15 cellular contexts compared by ENCODE assay signal in genomic region chr20:37413354-37413753, GRCh38.
DNase-seq lines count a peak whose midpoint lies in the region; ATAC-seq, FAIRE-seq and TF ChIP-seq lines count a peak whose summit lies in the region.
"Had no signal": no experiment of that assay in that cellular context is flagged by ENCODE, and none has a peak within 500 bp of the region (broad histone marks: within the 10 kb centered on the region; RNA-seq: fewer than 3 reads in every experiment).

No MANE protein-coding gene starts in this region.

- H3K9me3 Mint-ChIP-seq in glutamatergic neuron (ENCODE audit: unreplicated experiment), result peaks cover 23% of the 10 kb centered on the region
- no peaks in the 10 kb centered on the region for H3K9me3 Mint-ChIP-seq in activated CD4-positive, alpha-beta T cell treated with anti-CD3 and anti-CD28 coated beads, Interleukin-2, amount 10 ng/mL, durations not matched to agents 24 days and 14 days

- ATAC-seq in HepG2 (no peak), right lobe of liver (no peak), HG03175 (IDR thresholded peaks at IDR 0.05; ENCODE audit: unreplicated experiment) (no peak)
- ATAC-seq: A549 had no signal

- no peak for TF ChIP-seq EP300 in HepG2 (IDR thresholded peaks at IDR 0.05; ENCODE audit: low read depth in 2 of 2, low read length in 2 of 2)
- TF ChIP-seq EP300 in HepG2 (CRISPR knock-in tag; IDR thresholded peaks at IDR 0.05; ENCODE audit: borderline replicate concordance), result no peak

- CTCF ChIA-PET in HepG2 (lab: Yijun Ruan, JAX; ENCODE audit: low intra/inter-chr PET ratio, low total read pairs) (no interaction called here), HEK293 (lab: Yijun Ruan, JAX) (no interaction called here)

- no peak for DNase-seq in HepG2 (ENCODE audit: low spot score)
- no peak for DNase-seq in right lobe of liver
- no peak for DNase-seq in glutamatergic neuron
- DNase-seq in activated CD4-positive, alpha-beta T cell treated with anti-CD3 and anti-CD28 coated beads, Interleukin-2, amount 10 ng/mL, durations not matched to agents 24 days and 14 days, result no peak
- no peak for DNase-seq in H4 (ENCODE audit: low spot score)
- DNase-seq: CD8-positive, alpha-beta memory T cell; KBM-7; NCI-H226; NCI-H82; OCI-M1 had no signal

- POLR2A ChIA-PET in HepG2 (lab: Yijun Ruan, JAX) (no interaction called here), HEK293 (lab: Yijun Ruan, JAX) (no interaction called here)

- 47% methylated on average over 9 of the region's 9 CpGs for WGBS in HepG2 (ENCODE audit: low lambda C conversion rate)
- 44% methylated on average over 9 of the region's 9 CpGs for WGBS in right lobe of liver (ENCODE audit: insufficient coverage, low coverage, low lambda C conversion rate, missing lambda C conversion rate)

- in situ Hi-C loops in HepG2 (cut with HindIII; ENCODE audit: extremely low pct_ligation_motif_present, low pct_unique_long_range_greater_than_20kb), result no loop called here

- H3K36me3 ChIP-seq in HepG2 (replicated peaks in 1 of 2; ENCODE audit: control insufficient read depth in 1 of 2, insufficient read depth in 2 of 2, low read length in 2 of 2) (no peaks in the 10 kb centered on the region), right lobe of liver (no peaks in the 10 kb centered on the region), HEK293 (ENCODE audit: control insufficient read depth in 2 of 2, insufficient read depth in 1 of 2, low read length in 2 of 2) (no peaks in the 10 kb centered on the region)
- H3K36me3 ChIP-seq: HAP-1 had no signal

- no peaks in the 10 kb centered on the region for H3K9me3 ChIP-seq in HepG2 (ENCODE audit: low read length)
- H3K9me3 ChIP-seq in right lobe of liver, result no peaks in the 10 kb centered on the region
- H3K9me3 ChIP-seq in HEK293 (ENCODE audit: control insufficient read depth, insufficient read depth, low read depth, low read length), result no peaks in the 10 kb centered on the region
- H3K9me3 ChIP-seq: A549, HAP-1 had no signal

- H3K36me3 Mint-ChIP-seq in glutamatergic neuron (ENCODE audit: unreplicated experiment), result no peaks in the 10 kb centered on the region
- H3K36me3 Mint-ChIP-seq in activated CD4-positive, alpha-beta T cell treated with anti-CD3 and anti-CD28 coated beads, Interleukin-2, amount 10 ng/mL, durations not matched to agents 24 days and 14 days (ENCODE audit: low read depth), result no peaks in the 10 kb centered on the region
- H3K36me3 Mint-ChIP-seq: CD8-positive, alpha-beta memory T cell had no signal

- no peak overlapping the region for H3K27ac Mint-ChIP-seq in glutamatergic neuron (ENCODE audit: unreplicated experiment)
- H3K27ac Mint-ChIP-seq in activated CD4-positive, alpha-beta T cell treated with anti-CD3 and anti-CD28 coated beads, Interleukin-2, amount 10 ng/mL, durations not matched to agents 24 days and 14 days, result no peak overlapping the region

- no peak overlapping the region for H3K27ac ChIP-seq in HepG2 (ENCODE audit: extremely low read length, insufficient read depth, low read length)
- no peak overlapping the region for H3K27ac ChIP-seq in right lobe of liver
- H3K27ac ChIP-seq in HEK293 (ENCODE audit: extremely low read depth, low read depth, low read length), result no peak overlapping the region
- H3K27ac ChIP-seq: A549, SK-N-MC had no signal

- intact Hi-C loops in HepG2 (cut with micrococcal nuclease; ENCODE audit: unreplicated experiment) (no loop called here), right lobe of liver (cut with DNase I) (no loop called here)
- intact Hi-C loops in activated CD4-positive, alpha-beta T cell treated with anti-CD3 and anti-CD28 coated beads, Interleukin-2, amount 10 ng/mL, durations not matched to agents 24 days and 14 days (cut with micrococcal nuclease), result no loop called here

- TF ChIP-seq POLR2A in HepG2 (IDR thresholded peaks at IDR 0.05; ENCODE audit: insufficient read depth in 1 of 2, low read depth in 2 of 2, low read length in 2 of 2) (no peak), right lobe of liver (IDR thresholded peaks at IDR 0.05) (no peak)

- H3K4me3 ChIP-seq in HepG2 (replicated peaks in 1 of 3; ENCODE audit: insufficient read depth in 1 of 3, low read depth in 2 of 3, low read length in 3 of 3) (no peak overlapping the region), right lobe of liver (no peak overlapping the region), HEK293 (ENCODE audit: low read depth, low read length) (no peak overlapping the region)
- H3K4me3 ChIP-seq: A549, HAP-1, SK-N-MC had no signal

- H3K4me1 Mint-ChIP-seq in glutamatergic neuron (ENCODE audit: low read depth, unreplicated experiment), result peaks cover 42% of the 10 kb centered on the region
- peaks cover 3% of the 10 kb centered on the region for H3K4me1 Mint-ChIP-seq in activated CD4-positive, alpha-beta T cell treated with anti-CD3 and anti-CD28 coated beads, Interleukin-2, amount 10 ng/mL, durations not matched to agents 24 days and 14 days

- no peak overlapping the region for H3K9ac ChIP-seq in HepG2 (ENCODE audit: insufficient read depth, low read depth, low read length)

- no peak for TF ChIP-seq RAD21 in HepG2 (CRISPR knock-in tag; IDR thresholded peaks at IDR 0.05)

- peaks cover 31 to 95% of the 10 kb centered on the region in 2 experiments for H3K27me3 ChIP-seq in HepG2 (ENCODE audit: control insufficient read depth in 1 of 2, insufficient read depth in 2 of 2, low read length in 2 of 2)
- H3K27me3 ChIP-seq in right lobe of liver, result no peaks in the 10 kb centered on the region

- H3K4me3 Mint-ChIP-seq in glutamatergic neuron (ENCODE audit: unreplicated experiment), result peak overlapping the region; percentile 75
- no peak overlapping the region for H3K4me3 Mint-ChIP-seq in activated CD4-positive, alpha-beta T cell treated with anti-CD3 and anti-CD28 coated beads, Interleukin-2, amount 10 ng/mL, durations not matched to agents 24 days and 14 days

- H3K79me2 ChIP-seq in HepG2 (ENCODE audit: insufficient read depth, low read length), result no peaks in the 10 kb centered on the region

- peaks cover 37% of the 10 kb centered on the region for H3K4me1 ChIP-seq in HepG2 (ENCODE audit: insufficient read depth, low read length)
- H3K4me1 ChIP-seq in right lobe of liver, result no peaks in the 10 kb centered on the region
- H3K4me1 ChIP-seq in HEK293 (ENCODE audit: control insufficient read depth, insufficient read depth, low read length), result no peaks in the 10 kb centered on the region
- H3K4me1 ChIP-seq: A549 had no signal

- BruUV-seq in HepG2 (replicated peaks; lab: Mats Ljungman, UMichigan), result no TSS peak

- no peak overlapping the region for H3K4me2 ChIP-seq in HepG2 (ENCODE audit: low read depth, low read length)
- H3K4me2 ChIP-seq: A549 had no signal

- FAIRE-seq in HepG2 (lab: Jason Lieb, UNC), result no peak
- FAIRE-seq: A549 had no signal

- H2AFZ ChIP-seq in HepG2 (ENCODE audit: low read length), result no peak overlapping the region

- H4K20me1 ChIP-seq in HepG2 (ENCODE audit: insufficient read depth, low read length), result no peaks in the 10 kb centered on the region; the same call in 1 of the 2 replicates

- peaks cover 29% of the 10 kb centered on the region for H3K27me3 Mint-ChIP-seq in glutamatergic neuron (ENCODE audit: unreplicated experiment)
- peaks cover 16% of the 10 kb centered on the region for H3K27me3 Mint-ChIP-seq in activated CD4-positive, alpha-beta T cell treated with anti-CD3 and anti-CD28 coated beads, Interleukin-2, amount 10 ng/mL, durations not matched to agents 24 days and 14 days

- TF ChIP-seq CTCF in HepG2 (CRISPR knock-in tag; IDR thresholded peaks at IDR 0.05) (no peak), right lobe of liver (IDR thresholded peaks at IDR 0.05) (no peak), HEK293 (tag by site-specific recombination; IDR thresholded peaks at IDR 0.05) (no peak), glutamatergic neuron (IDR thresholded peaks at IDR 0.05; ENCODE audit: partially characterized antibody, unreplicated experiment) (no peak)

TF ChIP-seq in HepG2, 621 proteins besides CTCF, POLR2A, EP300 and RAD21 (continues in another document):
- TF ChIP-seq ARID2 (CRISPR knock-in tag; IDR thresholded peaks at IDR 0.05; ENCODE audit: borderline replicate concordance) (no peak), ZNF878 (CRISPR knock-in tag; IDR thresholded peaks at IDR 0.05) (no peak), RCOR2 (CRISPR knock-in tag; IDR thresholded peaks at IDR 0.05) (no peak)
- TF ChIP-seq, protein P1, sequence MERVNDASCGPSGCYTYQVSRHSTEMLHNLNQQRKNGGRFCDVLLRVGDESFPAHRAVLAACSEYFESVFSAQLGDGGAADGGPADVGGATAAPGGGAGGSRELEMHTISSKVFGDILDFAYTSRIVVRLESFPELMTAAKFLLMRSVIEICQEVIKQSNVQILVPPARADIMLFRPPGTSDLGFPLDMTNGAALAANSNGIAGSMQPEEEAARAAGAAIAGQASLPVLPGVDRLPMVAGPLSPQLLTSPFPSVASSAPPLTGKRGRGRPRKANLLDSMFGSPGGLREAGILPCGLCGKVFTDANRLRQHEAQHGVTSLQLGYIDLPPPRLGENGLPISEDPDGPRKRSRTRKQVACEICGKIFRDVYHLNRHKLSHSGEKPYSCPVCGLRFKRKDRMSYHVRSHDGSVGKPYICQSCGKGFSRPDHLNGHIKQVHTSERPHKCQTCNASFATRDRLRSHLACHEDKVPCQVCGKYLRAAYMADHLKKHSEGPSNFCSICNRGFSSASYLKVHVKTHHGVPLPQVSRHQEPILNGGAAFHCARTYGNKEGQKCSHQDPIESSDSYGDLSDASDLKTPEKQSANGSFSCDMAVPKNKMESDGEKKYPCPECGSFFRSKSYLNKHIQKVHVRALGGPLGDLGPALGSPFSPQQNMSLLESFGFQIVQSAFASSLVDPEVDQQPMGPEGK (CRISPR knock-in tag; IDR thresholded peaks at IDR 0.05), result peak; percentile 0; the same call in 1 of the 2 replicates

TF ChIP-seq in HEK293, 187 proteins besides CTCF, POLR2A, EP300 and RAD21 (continues in another document):
- TF ChIP-seq ZIC2 (tag by site-specific recombination; IDR thresholded peaks at IDR 0.05) (peak; percentile 40; the same call in 1 of the 2 replicates), SP2 (tag by site-specific recombination; IDR thresholded peaks at IDR 0.05) (peak; percentile 23; the same call in 1 of the 2 replicates), ZEB2 (tag by site-specific recombination; IDR thresholded peaks at IDR 0.05) (no peak), ZNF48 (tag by site-specific recombination; IDR thresholded peaks at IDR 0.05) (no peak), ZNF426 (tag by site-specific recombination; IDR thresholded peaks at IDR 0.05) (no peak), ZNF354C (tag by site-specific recombination; IDR thresholded peaks at IDR 0.05; ENCODE audit: borderline replicate concordance, low read depth) (no peak)
